Comparison of ENCODE assay signal across 8 cellular contexts in genomic region chr1:3409737-3410434, GRCh38. TPM values are rescaled to one million over a fixed set of nuclear protein-coding genes. Genes with fewer than 3 reads are reported as not detected.
DNase-seq lines count a peak whose midpoint lies in the region; ATAC-seq and TF ChIP-seq lines count a peak whose summit lies in the region.

No MANE protein-coding gene starts in this region.

- H3K36me3 ChIP-seq in HEK293 (ENCODE audit: control insufficient read depth in 2 of 2, insufficient read depth in 1 of 2, low read length in 2 of 2): peaks cover 0 to 33% of the 10 kb centered on the region in 2 experiments; a peak in 1 of 3 replicates

- POLR2A ChIA-PET in HEK293 (lab: Yijun Ruan, JAX): no interaction called here
- POLR2A ChIA-PET in T-cell (lab: Charles Lee): no interaction called here

- peaks cover 0 to 3% of the 10 kb centered on the region in 2 donors for H3K27me3 Mint-ChIP-seq in T-cell

- DNase-seq in Right ventricle myocardium superior: peak; percentile 77
- peak; percentile 82 for DNase-seq in retina
- DNase-seq in T-cell: no peak
- no peak for DNase-seq in NK-92 treated with Interleukin-12 subunit alpha and Interleukin-12 subunit beta, amount 100 ng/mL, for 24 hours (lab: John Stamatoyannopoulos, UW)
- no peak for DNase-seq in NCI-H226

- no peaks in the 10 kb centered on the region for H3K36me3 Mint-ChIP-seq in T-cell

- H3K27ac ChIP-seq in HEK293 (ENCODE audit: extremely low read depth, low read depth, low read length) (no peak overlapping the region), VCaP (no peak overlapping the region)

- H3K4me1 ChIP-seq in HEK293 (ENCODE audit: control insufficient read depth, insufficient read depth, low read length): peaks cover 4% of the 10 kb centered on the region

- H3K4me3 Mint-ChIP-seq in T-cell: no peak overlapping the region

- intact Hi-C loops in Right ventricle myocardium superior (cut with DNase I): loop anchor here (2.0 to 10.0 kb wide), 3 partner anchors 58 to 343 kb away; no protein-coding TSS in a partner anchor

- ATAC-seq in Right ventricle myocardium superior (ENCODE audit: poor library complexity) (peak; percentile 89), HG02678 (IDR thresholded peaks at IDR 0.05; ENCODE audit: unreplicated experiment) (no peak), T-cell (replicated peaks in 1 of 4) (no peak)

- H3K4me1 Mint-ChIP-seq in T-cell: no peaks in the 10 kb centered on the region

- no peak overlapping the region for H3K27ac Mint-ChIP-seq in T-cell

- no peak overlapping the region for H3K4me3 ChIP-seq in HEK293 (ENCODE audit: low read depth, low read length)

- no peaks in the 10 kb centered on the region for H3K9me3 Mint-ChIP-seq in T-cell

- peak; percentile 86 for TF ChIP-seq CTCF in HEK293 (tag by site-specific recombination; IDR thresholded peaks at IDR 0.05)
- peak; percentile 98 for TF ChIP-seq CTCF in VCaP (conservative IDR thresholded peaks at IDR 0.05)

- CTCF ChIA-PET in HEK293 (lab: Yijun Ruan, JAX): interaction anchor here (0.6 to 1.0 kb wide), 4 partner anchors 36 to 1219 kb away, joined by 3 to 4 read pairs (median 3); no protein-coding TSS in a partner anchor
- CTCF ChIA-PET in T-cell (lab: Charles Lee): interaction anchor here in 1 of 2 donors (0.6 kb wide), 1 partner anchor 931 kb away, joined by 5 read pairs; no protein-coding TSS in a partner anchor

- H3K9me3 ChIP-seq in HEK293 (ENCODE audit: control insufficient read depth, insufficient read depth, low read depth, low read length): no peaks in the 10 kb centered on the region

TF ChIP-seq in HEK293, 187 proteins besides CTCF, POLR2A, EP300 and RAD21 (continues in another document):
- TF ChIP-seq ZNF174 (tag by site-specific recombination; IDR thresholded peaks at IDR 0.05) (no peak), GLIS1 (tag by site-specific recombination; IDR thresholded peaks at IDR 0.05) (0 out of 2 replicates have a peak, but pooled peaks have one; percentile 18), ZNF157 (tag by site-specific recombination; IDR thresholded peaks at IDR 0.05) (peak; percentile 53; the same call in 1 of the 2 replicates), ZNF146 (tag by site-specific recombination; IDR thresholded peaks at IDR 0.05) (0 out of 2 replicates have a peak, but pooled peaks have one; percentile 8), ZFHX2 (tag by site-specific recombination; conservative IDR thresholded peaks at IDR 0.05) (peak; percentile 98), ZNF2 (tag by site-specific recombination; IDR thresholded peaks at IDR 0.05) (peak; percentile 80; the same call in 1 of the 2 replicates), REPIN1 (tag by site-specific recombination; IDR thresholded peaks at IDR 0.05; ENCODE audit: low read depth) (0 out of 2 replicates have a peak, but pooled peaks have one; percentile 42), ZNF18 (tag by site-specific recombination; IDR thresholded peaks at IDR 0.05) (peak; percentile 80; the same call in 1 of the 2 replicates), EGR2 (tag by site-specific recombination; IDR thresholded peaks at IDR 0.05; ENCODE audit: low read depth) (peak; percentile 99), ZNF639 (tag by site-specific recombination; IDR thresholded peaks at IDR 0.05) (0 out of 2 replicates have a peak, but pooled peaks have one; percentile 22), ZNF214 (tag by site-specific recombination; IDR thresholded peaks at IDR 0.05; ENCODE audit: borderline replicate concordance) (no peak), ZSCAN4 (tag by site-specific recombination; IDR thresholded peaks at IDR 0.05) (peak; percentile 93), KLF9 (tag by site-specific recombination; IDR thresholded peaks at IDR 0.05; ENCODE audit: low read depth) (peak; percentile 88), ZNF791 (tag by site-specific recombination; IDR thresholded peaks at IDR 0.05) (peak; percentile 54; the same call in 1 of the 2 replicates), ZNF248 (tag by site-specific recombination; IDR thresholded peaks at IDR 0.05) (peak; percentile 61; the same call in 1 of the 2 replicates), WT1 (tag by site-specific recombination; IDR thresholded peaks at IDR 0.05) (peak; percentile 34; the same call in 1 of the 2 replicates)
- TF ChIP-seq, protein P1, sequence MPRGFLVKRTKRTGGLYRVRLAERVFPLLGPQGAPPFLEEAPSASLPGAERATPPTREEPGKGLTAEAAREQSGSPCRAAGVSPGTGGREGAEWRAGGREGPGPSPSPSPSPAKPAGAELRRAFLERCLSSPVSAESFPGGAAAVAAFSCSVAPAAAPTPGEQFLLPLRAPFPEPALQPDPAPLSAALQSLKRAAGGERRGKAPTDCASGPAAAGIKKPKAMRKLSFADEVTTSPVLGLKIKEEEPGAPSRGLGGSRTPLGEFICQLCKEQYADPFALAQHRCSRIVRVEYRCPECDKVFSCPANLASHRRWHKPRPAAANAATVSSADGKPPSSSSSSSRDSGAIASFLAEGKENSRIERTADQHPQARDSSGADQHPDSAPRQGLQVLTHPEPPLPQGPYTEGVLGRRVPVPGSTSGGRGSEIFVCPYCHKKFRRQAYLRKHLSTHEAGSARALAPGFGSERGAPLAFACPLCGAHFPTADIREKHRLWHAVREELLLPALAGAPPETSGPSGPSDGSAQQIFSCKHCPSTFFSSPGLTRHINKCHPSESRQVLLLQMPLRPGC (tag by site-specific recombination; IDR thresholded peaks at IDR 0.05): no peak
- TF ChIP-seq, protein P2, sequence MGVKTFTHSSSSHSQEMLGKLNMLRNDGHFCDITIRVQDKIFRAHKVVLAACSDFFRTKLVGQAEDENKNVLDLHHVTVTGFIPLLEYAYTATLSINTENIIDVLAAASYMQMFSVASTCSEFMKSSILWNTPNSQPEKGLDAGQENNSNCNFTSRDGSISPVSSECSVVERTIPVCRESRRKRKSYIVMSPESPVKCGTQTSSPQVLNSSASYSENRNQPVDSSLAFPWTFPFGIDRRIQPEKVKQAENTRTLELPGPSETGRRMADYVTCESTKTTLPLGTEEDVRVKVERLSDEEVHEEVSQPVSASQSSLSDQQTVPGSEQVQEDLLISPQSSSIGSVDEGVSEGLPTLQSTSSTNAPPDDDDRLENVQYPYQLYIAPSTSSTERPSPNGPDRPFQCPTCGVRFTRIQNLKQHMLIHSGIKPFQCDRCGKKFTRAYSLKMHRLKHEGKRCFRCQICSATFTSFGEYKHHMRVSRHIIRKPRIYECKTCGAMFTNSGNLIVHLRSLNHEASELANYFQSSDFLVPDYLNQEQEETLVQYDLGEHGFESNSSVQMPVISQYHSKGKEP (tag by site-specific recombination; IDR thresholded peaks at IDR 0.05): no peak
- TF ChIP-seq, protein P3, sequence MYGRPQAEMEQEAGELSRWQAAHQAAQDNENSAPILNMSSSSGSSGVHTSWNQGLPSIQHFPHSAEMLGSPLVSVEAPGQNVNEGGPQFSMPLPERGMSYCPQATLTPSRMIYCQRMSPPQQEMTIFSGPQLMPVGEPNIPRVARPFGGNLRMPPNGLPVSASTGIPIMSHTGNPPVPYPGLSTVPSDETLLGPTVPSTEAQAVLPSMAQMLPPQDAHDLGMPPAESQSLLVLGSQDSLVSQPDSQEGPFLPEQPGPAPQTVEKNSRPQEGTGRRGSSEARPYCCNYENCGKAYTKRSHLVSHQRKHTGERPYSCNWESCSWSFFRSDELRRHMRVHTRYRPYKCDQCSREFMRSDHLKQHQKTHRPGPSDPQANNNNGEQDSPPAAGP (tag by site-specific recombination; IDR thresholded peaks at IDR 0.05): peak; percentile 29; the same call in 1 of the 2 replicates

RNA-seq across cellular contexts. Expression of gene ARHGEF16, which starts 44.6 kb away (rescaled TPM):
- total RNA-seq in Right ventricle myocardium superior (0.89 TPM), T-cell (under 1 TPM in 4 of 5 donors, not detected in 1; 0.22 to 0.44 (median 0.29) TPM)

Comparison
In these comparisons a context has a peak if more than half of its experiments do, and no peak if none do; other contexts are left out.
1. DNase-seq: peak in Right ventricle myocardium superior (single experiment) and retina (single experiment); none in T-cell (0 of 34), NK-92 treated with Interleukin-12 subunit alpha and Interleukin-12 subunit beta, amount 100 ng/mL, for 24 hours (single experiment) and NCI-H226 (single experiment).